ENCODE assay signal across 8 cellular contexts in genomic region chr1:109490029-109490933, GRCh38. TPM values are rescaled to one million over a fixed set of nuclear protein-coding genes. Genes with fewer than 3 reads are reported as not detected.
DNase-seq lines count a peak whose midpoint lies in the region; ATAC-seq and TF ChIP-seq lines count a peak whose summit lies in the region.

No MANE protein-coding gene starts in this region.

- H3K27ac ChIP-seq in psoas muscle, result peak overlapping the region; percentile 42

- H3K9me3 Mint-ChIP-seq in activated naive CD4-positive, alpha-beta T cell treated with anti-CD3 and anti-CD28 coated beads, Interleukin-2, amount 10 ng/mL, durations not matched to agents 7 days and 5 days, result no peaks in the 10 kb centered on the region

- peak; percentile 78 for TF ChIP-seq CTCF in psoas muscle (IDR thresholded peaks at IDR 0.05)

- no peaks in the 10 kb centered on the region for H3K27me3 ChIP-seq in psoas muscle (ENCODE audit: insufficient read depth in 3 of 3, low read length in 2 of 3)

- H3K27ac Mint-ChIP-seq in activated naive CD4-positive, alpha-beta T cell treated with anti-CD3 and anti-CD28 coated beads, Interleukin-2, amount 10 ng/mL, durations not matched to agents 7 days and 5 days, result no peak overlapping the region

- peaks cover 30% of the 10 kb centered on the region for H3K36me3 Mint-ChIP-seq in activated naive CD4-positive, alpha-beta T cell treated with anti-CD3 and anti-CD28 coated beads, Interleukin-2, amount 10 ng/mL, durations not matched to agents 7 days and 5 days

- no peak overlapping the region for H3K4me3 ChIP-seq in Jurkat, Clone E6-1 (ENCODE audit: low read length)
- H3K4me3 ChIP-seq in psoas muscle, result no peak overlapping the region

- H3K36me3 ChIP-seq in psoas muscle (ENCODE audit: insufficient read depth in 1 of 2, low read depth in 1 of 2), result peaks cover 0 to 66% of the 10 kb centered on the region in 2 donors

- ATAC-seq in psoas muscle (peak; percentile 53 to 67 (median 64)), GM18870 (IDR thresholded peaks at IDR 0.05; ENCODE audit: unreplicated experiment) (no peak)

- no peaks in the 10 kb centered on the region for H3K9me3 ChIP-seq in psoas muscle

- WGBS in psoas muscle, 3 donors, result 75 to 91% (median 80%) methylated on average over 10 to 11 of the region's 11 CpGs

- H3K4me1 Mint-ChIP-seq in activated naive CD4-positive, alpha-beta T cell treated with anti-CD3 and anti-CD28 coated beads, Interleukin-2, amount 10 ng/mL, durations not matched to agents 7 days and 5 days, result peaks cover 38% of the 10 kb centered on the region

- peaks cover 29% of the 10 kb centered on the region for H3K4me1 ChIP-seq in psoas muscle

- DNase-seq in ELF-1 (ENCODE audit: low read depth, low spot score), result peak; percentile 70
- peak; percentile 39 for DNase-seq in Jurkat, Clone E6-1 (ENCODE audit: low read depth, low spot score)
- DNase-seq in SK-MEL-5 (ENCODE audit: low read depth, low spot score), result peak; percentile 73
- peak; percentile 87 for DNase-seq in activated naive CD4-positive, alpha-beta T cell treated with anti-CD3 and anti-CD28 coated beads, Interleukin-2, amount 10 ng/mL, durations not matched to agents 7 days and 5 days
- peak; percentile 63 for DNase-seq in glomerular visceral epithelial cell (ENCODE audit: extremely low spot score)
- DNase-seq in psoas muscle, result peak; percentile 63 to 79
- no peak for DNase-seq in NCI-H2081 (lab: John Stamatoyannopoulos, UW)

- H3K27me3 Mint-ChIP-seq in activated naive CD4-positive, alpha-beta T cell treated with anti-CD3 and anti-CD28 coated beads, Interleukin-2, amount 10 ng/mL, durations not matched to agents 7 days and 5 days, result no peaks in the 10 kb centered on the region

- H3K4me3 Mint-ChIP-seq in activated naive CD4-positive, alpha-beta T cell treated with anti-CD3 and anti-CD28 coated beads, Interleukin-2, amount 10 ng/mL, durations not matched to agents 7 days and 5 days, result no peak overlapping the region

- intact Hi-C loops in psoas muscle (cut with DNase I), result loop anchor here in 1 of 2 donors (5.0 kb wide), 1 partner anchor 68 kb away; no protein-coding TSS in a partner anchor

- in situ Hi-C loops in SK-MEL-5 (cut with HindIII; ENCODE audit: low pct_unique_long_range_greater_than_20kb, low sequenced_read_pairs), result no loop called here

- CTCF ChIA-PET in activated naive CD4-positive, alpha-beta T cell treated with anti-CD3 and anti-CD28 coated beads, Interleukin-2, amount 10 ng/mL, durations not matched to agents 7 days and 5 days (lab: Charles Lee), result interaction anchor here (0.6 to 37.4 kb wide), 9 partner anchors 7 to 291 kb away, joined by 3 to 1080 read pairs (median 17); partner anchors contain the start of genes AMIGO1, ATXN7L2 and GPR61

RNA-seq across cellular contexts. Expression of gene CYB561D1, which starts 3.6 kb away (rescaled TPM):
- polyA plus RNA-seq in Jurkat, Clone E6-1 (2012; ENCODE audit: insufficient read depth, insufficient read length), result 4.7 TPM
- 4.5 and 4.7 TPM in 2 replicates for total RNA-seq in SK-MEL-5 (2014; rRNA removed; shearing (Covaris generic))
- polyA plus RNA-seq in SK-MEL-5 (2015; cell fraction: cytosol; rRNA removed), result 10.4 and 13.4 TPM in 2 replicates
- 24.1 and 36.9 TPM in 2 replicates for polyA plus RNA-seq in SK-MEL-5 (2015; cell fraction: nucleus; rRNA removed)
- 1 to 10 TPM; 2.4 to 4.0 (median 3.7) TPM for total RNA-seq in psoas muscle
- 10 to 100 TPM in 1 of 3 donors, 1 to 10 TPM in 2; 1.8 to 15.0 (median 3.5) TPM for polyA plus RNA-seq in psoas muscle

RNA-seq across cellular contexts. Expression of gene ATXN7L2, which starts 6.6 kb away (rescaled TPM):
- 18.1 TPM for polyA plus RNA-seq in Jurkat, Clone E6-1 (2012; ENCODE audit: insufficient read depth, insufficient read length)
- total RNA-seq in SK-MEL-5 (2014; rRNA removed; shearing (Covaris generic)), result 0.88 and 1.4 TPM in 2 replicates
- 2.9 and 4.6 TPM in 2 replicates for polyA plus RNA-seq in SK-MEL-5 (2015; cell fraction: cytosol; rRNA removed)
- polyA plus RNA-seq in SK-MEL-5 (2015; cell fraction: nucleus; rRNA removed), result 11.4 and 20.9 TPM in 2 replicates
- 10 to 100 TPM in 1 of 4 donors, 1 to 10 TPM in 3; 4.4 to 14.1 (median 8.4) TPM for total RNA-seq in psoas muscle
- polyA plus RNA-seq in psoas muscle, result 1 to 10 TPM; 5.1 to 5.2 (median 5.1) TPM

RNA-seq across cellular contexts. Expression of gene AMIGO1, which starts 19.2 kb away (rescaled TPM):
- polyA plus RNA-seq in Jurkat, Clone E6-1 (2012; ENCODE audit: insufficient read depth, insufficient read length), result 1.8 TPM
- total RNA-seq in SK-MEL-5 (2014; rRNA removed; shearing (Covaris generic)), result 2.4 and 2.6 TPM in 2 replicates
- 2.1 and 2.9 TPM in 2 replicates for polyA plus RNA-seq in SK-MEL-5 (2015; cell fraction: cytosol; rRNA removed)
- polyA plus RNA-seq in SK-MEL-5 (2015; cell fraction: nucleus; rRNA removed), result 1.8 and 3.9 TPM in 2 replicates
- total RNA-seq in psoas muscle, result 10 to 100 TPM in 3 of 4 donors, 1 to 10 TPM in 1; 8.7 to 16.6 (median 11.4) TPM
- polyA plus RNA-seq in psoas muscle, result 10 to 100 TPM in 1 of 3 donors, 1 to 10 TPM in 2; 3.1 to 16.0 (median 8.0) TPM

RNA-seq across cellular contexts. Expression of gene SYPL2, which starts 23.9 kb away (rescaled TPM):
- polyA plus RNA-seq in Jurkat, Clone E6-1 (2012; ENCODE audit: insufficient read depth, insufficient read length), result not detected
- 0.35 and 0.37 TPM in 2 replicates for total RNA-seq in SK-MEL-5 (2014; rRNA removed; shearing (Covaris generic))
- 0.51 and 0.52 TPM in 2 replicates for polyA plus RNA-seq in SK-MEL-5 (2015; cell fraction: cytosol; rRNA removed)
- polyA plus RNA-seq in SK-MEL-5 (2015; cell fraction: nucleus; rRNA removed), result 0.47 and 1.2 TPM in 2 replicates
- 100 to 1,000 TPM; 125 to 203 (median 163) TPM for total RNA-seq in psoas muscle
- polyA plus RNA-seq in psoas muscle, result 10 to 100 TPM; 35.3 to 67.8 (median 66.2) TPM

RNA-seq across cellular contexts. Expression of gene GPR61, which starts 49.4 kb away (rescaled TPM):
- polyA plus RNA-seq in Jurkat, Clone E6-1 (2012; ENCODE audit: insufficient read depth, insufficient read length), result not detected
- 0.03 and 0.98 TPM in 2 replicates for total RNA-seq in SK-MEL-5 (2014; rRNA removed; shearing (Covaris generic))
- polyA plus RNA-seq in SK-MEL-5 (2015; cell fraction: cytosol; rRNA removed), result not detected in 2 replicates
- polyA plus RNA-seq in SK-MEL-5 (2015; cell fraction: nucleus; rRNA removed), result 0.11 TPM in 1 of 2 replicates, not detected in the other
- total RNA-seq in psoas muscle, result 1 to 10 TPM in 1 of 4 donors, under 1 TPM in 1, not detected in 2; 0.18 to 1.4 TPM
- polyA plus RNA-seq in psoas muscle, result under 1 TPM in 1 of 3 donors, not detected in 2; 0.10 TPM

Comparison
In these comparisons a context has a peak if more than half of its experiments do, and no peak if none do; other contexts are left out.
1. DNase-seq: peak in ELF-1 (single experiment), Jurkat, Clone E6-1 (single experiment), SK-MEL-5 (single experiment), activated naive CD4-positive, alpha-beta T cell treated with anti-CD3 and anti-CD28 coated beads, Interleukin-2, amount 10 ng/mL, durations not matched to agents 7 days and 5 days (single experiment), glomerular visceral epithelial cell (single experiment) and psoas muscle (2 of 2); none in NCI-H2081 (0 of 2).